Comparison of ENCODE assay signal across 19 cellular contexts in genomic region chr1:22815043-22815365, GRCh38.
"Had no signal": no experiment of that assay in that cellular context is flagged by ENCODE, and none has a peak within 500 bp of the region (broad histone marks: within the 10 kb centered on the region; RNA-seq: fewer than 3 reads in every experiment).

No MANE protein-coding gene starts in this region.

- H3K27ac ChIP-seq: gastroesophageal sphincter had no signal

- H3K36me3 ChIP-seq: breast epithelium, gastroesophageal sphincter, heart right ventricle, pancreas had no signal

- H3K9me3 ChIP-seq: breast epithelium, gastroesophageal sphincter, heart right ventricle, pancreas had no signal

- H3K27me3 ChIP-seq: breast epithelium, gastroesophageal sphincter, heart right ventricle, pancreas had no signal

- H3K4me3 ChIP-seq: breast epithelium, gastroesophageal sphincter, heart right ventricle, pancreas had no signal

- ATAC-seq: activated CD8-positive, alpha-beta T cell treated with anti-CD3 and anti-CD28 coated beads, Interleukin-2, amount 10 ng/mL, durations not matched to agents 7 days and 5 days; activated naive CD8-positive, alpha-beta T cell treated with anti-CD3 and anti-CD28 coated beads, Interleukin-2, amount 50 U/mL, for 24 hours; activated T-cell treated with anti-CD3 and anti-CD28 coated beads, Interleukin-2, amount 50 U/mL, for 4 hours; esophagus mucosa; gastroesophageal sphincter; T-cell had no signal

- DNase-seq: activated CD4-positive, alpha-beta T cell treated with anti-CD3 and anti-CD28 coated beads, Interleukin-2, amount 10 ng/mL, durations not matched to agents 24 days and 14 days; activated CD8-positive, alpha-beta memory T cell treated with anti-CD3 and anti-CD28 coated beads, Interleukin-2, amount 50 U/mL, for 4 hours; activated CD8-positive, alpha-beta T cell treated with anti-CD3 and anti-CD28 coated beads, Interleukin-2, amount 10 ng/mL, durations not matched to agents 7 days and 5 days; activated naive CD4-positive, alpha-beta T cell treated with anti-CD3 and anti-CD28 coated beads, Interleukin-2, amount 10 ng/mL, durations not matched to agents 7 days and 5 days; activated naive CD8-positive, alpha-beta T cell treated with anti-CD3 and anti-CD28 coated beads, Interleukin-2, amount 50 U/mL, for 24 hours; activated T-cell treated with anti-CD3 and anti-CD28 coated beads, Interleukin-2, amount 50 U/mL, for 4 hours; cortex of kidney; effector CD4-positive, alpha-beta T cell; heart right ventricle; immature natural killer cell; kidney glomerular epithelial cell; naive B cell; stimulated activated CD8-positive, alpha-beta memory T cell treated with anti-CD3 and anti-CD28 coated beads, Interleukin-4, amount 100 ng/mL, for 48 hours; stimulated activated naive CD4-positive, alpha-beta T cell; T-cell had no signal
